9 cellular contexts compared by ENCODE assay signal in the genomic region with DNA sequence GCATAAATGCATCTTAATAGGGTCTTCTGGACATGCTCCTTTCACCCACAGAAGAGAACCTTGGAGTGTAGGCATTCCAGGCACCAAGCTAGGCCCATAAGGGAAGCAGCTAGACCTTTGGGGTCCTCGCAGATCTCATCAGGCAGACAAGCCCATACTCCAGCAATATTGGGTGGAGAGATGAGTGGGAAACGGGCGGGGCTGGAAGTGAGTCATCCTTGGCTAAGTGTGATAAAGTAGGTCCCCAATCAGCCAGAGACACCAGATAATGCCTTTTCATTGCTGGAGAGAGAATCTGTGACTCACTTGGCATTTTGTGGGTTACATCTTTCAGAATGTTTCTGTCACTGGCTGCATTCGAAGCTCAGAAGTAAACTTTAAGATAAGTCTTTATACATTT.
DNase-seq lines count a peak whose midpoint lies in the region; ATAC-seq and TF ChIP-seq lines count a peak whose summit lies in the region.
"Had no signal": no experiment of that assay in that cellular context is flagged by ENCODE, and none has a peak within 500 bp of the region (broad histone marks: within the 10 kb centered on the region; RNA-seq: fewer than 3 reads in every experiment).

No MANE protein-coding gene starts in this region.

- H3K4me3 ChIP-seq in cardiac fibroblast (replicated peaks in 1 of 2; ENCODE audit: low read depth in 2 of 2, low read length in 2 of 2): no peak overlapping the region

- DNase-seq in NOMO-1 treated with DMSO at 0.1 percent for 48 hours (lab: John Stamatoyannopoulos, UW; ENCODE audit: unreplicated experiment) (peak; percentile 16), NOMO-1 (lab: John Stamatoyannopoulos, UW; ENCODE audit: unreplicated experiment in 2 of 2) (no peak), T1000 (lab: John Stamatoyannopoulos, UW) (peak; percentile 0), cardiac fibroblast (ENCODE audit: low read depth in 2 of 2) (peak; percentile 15 to 18), NAMALWA (ENCODE audit: low spot score) (no peak), DMS153 (lab: John Stamatoyannopoulos, UW) (no peak)
- DNase-seq in stimulated activated CD8-positive, alpha-beta memory T cell treated with anti-CD3 and anti-CD28 coated beads, Interleukin-15, amount 100 ng/mL, for 24 hours (ENCODE audit: low read depth): peak; percentile 0

- ATAC-seq in GM21619 (IDR thresholded peaks at IDR 0.05; ENCODE audit: unreplicated experiment): no peak
- ATAC-seq: stimulated activated memory B cell treated with anti-CD40 and anti-IgM and Interleukin-4, amounts not matched to agents 10 μg/mL and 1 μg/mL and 100 μg/mL, for 72 hours had no signal

- TF ChIP-seq CTCF in cardiac fibroblast (IDR thresholded peaks at IDR 0.05; ENCODE audit: low read depth, low read length): no peak

Comparison
In these comparisons a context has a peak if more than half of its experiments do, and no peak if none do; other contexts are left out.
1. DNase-seq: peak in NOMO-1 treated with DMSO at 0.1 percent for 48 hours (single experiment), T1000 (single experiment), cardiac fibroblast (2 of 2) and stimulated activated CD8-positive, alpha-beta memory T cell treated with anti-CD3 and anti-CD28 coated beads, Interleukin-15, amount 100 ng/mL, for 24 hours (single experiment); none in NOMO-1 (0 of 2), NAMALWA (single experiment) and DMS153 (single experiment).